Comparison of ENCODE assay signal across 7 cellular contexts in genomic region chr7:6375346-6376101, GRCh38. TPM values are rescaled to one million over a fixed set of nuclear protein-coding genes. Genes with fewer than 3 reads are reported as not detected.
A peak's percentile ranks its signal among the peaks of the same experiment; 100 is the strongest.
DNase-seq lines count a peak whose midpoint lies in the region; ATAC-seq, FAIRE-seq and TF ChIP-seq lines count a peak whose summit lies in the region.

No MANE protein-coding gene starts in this region.

- DNase-seq in GM19239 (ENCODE audit: insufficient read length, low spot score) (no peak), brain microvascular endothelial cell (no peak), lower leg skin (ENCODE audit: low spot score in 2 of 2) (no peak), AML-193 (lab: John Stamatoyannopoulos, UW) (no peak)

- H3K36me3 ChIP-seq in brain microvascular endothelial cell (replicated peaks) (peaks cover 6% of the 10 kb centered on the region), thymus (ENCODE audit: control insufficient read depth, insufficient read depth) (no peaks in the 10 kb centered on the region)

- ATAC-seq in GM21576 (IDR thresholded peaks at IDR 0.05; ENCODE audit: unreplicated experiment) = no peak

- TF ChIP-seq CTCF in brain microvascular endothelial cell (IDR thresholded peaks at IDR 0.05; ENCODE audit: low read depth, low read length, missing control alignments) (no peak), lower leg skin (IDR thresholded peaks at IDR 0.05) (no peak)

- H3K27ac ChIP-seq in brain microvascular endothelial cell = peak overlapping the region; percentile 70
- peak overlapping the region; percentile 94 for H3K27ac ChIP-seq in thymus (ENCODE audit: low read depth)

- FAIRE-seq in GM19239 (lab: Jason Lieb, UNC) = peak; percentile 54

- TF ChIP-seq POLR2A in lower leg skin (IDR thresholded peaks at IDR 0.05) = no peak

- no peaks in the 10 kb centered on the region for H3K27me3 ChIP-seq in brain microvascular endothelial cell (replicated peaks)
- no peaks in the 10 kb centered on the region for H3K27me3 ChIP-seq in thymus (ENCODE audit: control insufficient read depth, insufficient read depth)

- 1% methylated on average over 23 of the region's 23 CpGs for WGBS in lower leg skin, 2 donors
- 10% methylated on average over 23 of the region's 23 CpGs for WGBS in thymus

- intact Hi-C loops in lower leg skin (cut with DNase I; ENCODE audit: low total_unique reads) = no loop called here

- peaks cover 4% of the 10 kb centered on the region for H3K4me1 ChIP-seq in thymus (ENCODE audit: control insufficient read depth, insufficient read depth, low read length)

- no peaks in the 10 kb centered on the region for H3K9me3 ChIP-seq in thymus (ENCODE audit: control insufficient read depth)

- in situ Hi-C loops in brain microvascular endothelial cell (cut with HindIII; ENCODE audit: low pct_ligation_motif_present, low sequenced_read_pairs) = no loop called here

- H3K4me3 ChIP-seq in brain microvascular endothelial cell (ENCODE audit: low read depth, low read length) = peak overlapping the region; percentile 78
- H3K4me3 ChIP-seq in lower leg skin (ENCODE audit: low read depth, poor library complexity, severe bottlenecking) = peak overlapping the region; percentile 52
- peak overlapping the region; percentile 87 for H3K4me3 ChIP-seq in thymus (ENCODE audit: low read length)

TF ChIP-seq in PFSK-1, 5 proteins besides CTCF, POLR2A, EP300 and RAD21:
- no peak for TF ChIP-seq TAF1 (IDR thresholded peaks at IDR 0.05; ENCODE audit: borderline replicate concordance, insufficient read depth, low read length)
- peak; percentile 0; the same call in 1 of the 2 replicates for TF ChIP-seq SIN3A (IDR thresholded peaks at IDR 0.05; ENCODE audit: borderline replicate concordance, insufficient read depth, low read length)
- TF ChIP-seq POLR2AphosphoS5 (IDR thresholded peaks at IDR 0.05; ENCODE audit: low read depth, low read length) = no peak

RNA-seq across cellular contexts. Expression of gene RAC1, which starts 1.2 kb away (rescaled TPM):
- polyA plus RNA-seq in PFSK-1 (2012; ENCODE audit: insufficient read length, low read depth) = 341 TPM
- total RNA-seq in lower leg skin = 100 to 1,000 TPM; 154 to 428 (median 255) TPM
- polyA plus RNA-seq in thymus = 209 TPM

RNA-seq across cellular contexts. Expression of gene FAM220A, which starts 26.8 kb away (rescaled TPM):
- polyA plus RNA-seq in PFSK-1 (2012; ENCODE audit: insufficient read length, low read depth) = 43.2 TPM
- total RNA-seq in lower leg skin = 10 to 100 TPM; 18.7 to 38.6 (median 24.3) TPM
- polyA plus RNA-seq in thymus = 17.1 TPM
